ENCODE assay signal across 9 cellular contexts in the genomic region with DNA sequence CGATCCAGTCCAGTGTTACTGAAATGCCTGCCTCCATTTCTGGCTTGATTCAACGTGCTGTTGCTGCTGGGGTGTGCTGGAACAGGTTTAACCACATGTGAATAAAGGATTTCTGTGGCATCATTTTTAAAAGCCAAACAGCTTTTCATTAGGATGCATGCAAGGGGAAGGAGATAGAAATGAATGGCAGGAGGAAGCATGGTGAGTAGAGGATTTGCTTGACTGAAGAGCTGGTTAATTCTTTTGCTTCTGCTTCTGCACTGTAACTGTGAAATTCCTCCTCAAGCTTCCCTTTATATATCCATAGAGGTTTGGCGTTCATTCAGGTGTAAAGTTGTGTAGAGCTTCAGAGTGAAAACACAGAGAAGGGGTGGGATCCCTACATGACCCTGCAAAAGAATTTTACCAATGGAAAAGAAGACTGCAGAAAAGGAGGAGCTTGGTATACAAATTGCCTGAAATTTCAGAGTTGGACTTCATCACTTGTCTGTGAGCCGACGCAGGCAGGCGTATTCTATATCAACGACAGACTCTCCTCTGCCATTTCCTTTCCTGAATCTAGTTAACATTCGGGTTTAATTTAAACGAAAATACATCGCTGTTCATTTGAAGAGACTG. TPM values are rescaled to one million over a fixed set of nuclear protein-coding genes. Genes with fewer than 3 reads are reported as not detected.
DNase-seq lines count a peak whose midpoint lies in the region; ATAC-seq, FAIRE-seq and TF ChIP-seq lines count a peak whose summit lies in the region.
"Had no signal": no experiment of that assay in that cellular context is flagged by ENCODE, and none has a peak within 500 bp of the region (broad histone marks: within the 10 kb centered on the region; RNA-seq: fewer than 3 reads in every experiment).

A gene with protein sequence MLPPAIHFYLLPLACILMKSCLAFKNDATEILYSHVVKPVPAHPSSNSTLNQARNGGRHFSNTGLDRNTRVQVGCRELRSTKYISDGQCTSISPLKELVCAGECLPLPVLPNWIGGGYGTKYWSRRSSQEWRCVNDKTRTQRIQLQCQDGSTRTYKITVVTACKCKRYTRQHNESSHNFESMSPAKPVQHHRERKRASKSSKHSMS (minus strand): TSS at position 270 of the 618 bp plus-strand sequence. CDS start 70 bp downstream, at position 200.

- POLR2A ChIA-PET in K562 (lab: Yijun Ruan, JAX), result interaction anchor here (0.7 to 2.7 kb wide), 13 partner anchors 9 to 180 kb away, joined by 3 to 23 read pairs (median 4); a partner anchor contains a TSS

- peak; percentile 78 for TF ChIP-seq POLR2A in K562 (conservative IDR thresholded peaks at IDR 0.05)

- no peaks in the 10 kb centered on the region for H3K9me1 ChIP-seq in K562 (ENCODE audit: control insufficient read depth, insufficient read depth, low read length)

- WGBS in K562 (ENCODE audit: insufficient coverage, low coverage, missing lambda C conversion rate), result under 1% methylated on average over 10 of the region's 10 CpGs

- H3K36me3 ChIP-seq in Loucy (ENCODE audit: insufficient read depth, low read length) (no peaks in the 10 kb centered on the region), K562 (ENCODE audit: control insufficient read depth, insufficient read depth, low read length) (peaks cover 4% of the 10 kb centered on the region; the same call in 1 of the 3 replicates), stomach smooth muscle (ENCODE audit: control insufficient read depth in 2 of 2, insufficient read depth in 2 of 2, low read length in 2 of 2) (peaks cover 0 to 3% of the 10 kb centered on the region in 2 donors)

- no peaks in the 10 kb centered on the region for H3F3A ChIP-seq in Loucy (ENCODE audit: low read depth)

- H4K20me1 ChIP-seq in Loucy (ENCODE audit: insufficient read depth, low read length, poor library complexity, severe bottlenecking) (no peaks in the 10 kb centered on the region), K562 (replicated peaks; ENCODE audit: control insufficient read depth, insufficient read depth, low read length) (no peaks in the 10 kb centered on the region)

- FAIRE-seq in K562 (lab: Jason Lieb, UNC), result peak; percentile 89

- no peaks in the 10 kb centered on the region for H3K4me1 ChIP-seq in Loucy (ENCODE audit: insufficient read depth, low read length, poor library complexity, severe bottlenecking)
- no peaks in the 10 kb centered on the region; a peak in 1 of 5 replicates for H3K4me1 ChIP-seq in K562 (replicated peaks in 1 of 2; ENCODE audit: control insufficient read depth in 2 of 2, insufficient read depth in 2 of 2, low read length in 2 of 2)
- H3K4me1 ChIP-seq in stomach smooth muscle (ENCODE audit: control insufficient read depth, insufficient read depth, low read length), result no peaks in the 10 kb centered on the region

- H3K9ac ChIP-seq in Loucy (ENCODE audit: low read depth, low read length, poor library complexity, severe bottlenecking) (no peak within 1 kb of the TSS), K562 (ENCODE audit: insufficient read depth in 1 of 2, low read depth in 2 of 2, low read length in 2 of 2) (peak within 1 kb of the TSS; percentile 66 to 70), stomach smooth muscle (ENCODE audit: low read length in 2 of 2) (peak within 1 kb of the TSS; percentile 48 to 54)

- peak within 1 kb of the TSS; percentile 64 for H3K27ac ChIP-seq in K562 (ENCODE audit: extremely low read depth, low read depth, low read length)
- H3K27ac ChIP-seq in stomach smooth muscle (ENCODE audit: low read length), result peak within 1 kb of the TSS; percentile 47

- no peaks in the 10 kb centered on the region for H3K9me2 ChIP-seq in Loucy (replicated peaks; ENCODE audit: low read depth, low read length)

- no peak for TF ChIP-seq CTCF in Loucy (conservative IDR thresholded peaks at IDR 0.05; ENCODE audit: low read length)
- TF ChIP-seq CTCF in K562 (IDR thresholded peaks at IDR 0.05 in 2 of 3, conservative IDR thresholded peaks at IDR 0.05 in 1 of 3; ENCODE audit: insufficient read depth in 2 of 3, low read depth in 1 of 3, low read length in 3 of 3), result no peak

- H3K4me3 ChIP-seq in Loucy (ENCODE audit: low read length, poor library complexity, severe bottlenecking), result no peak within 1 kb of the TSS
- H3K4me3 ChIP-seq in K562, result peak within 1 kb of the TSS; percentile 45
- peak within 1 kb of the TSS; percentile 68 to 69 for H3K4me3 ChIP-seq in stomach smooth muscle (ENCODE audit: low read length in 2 of 2)

- TF ChIP-seq EP300 in K562 (IDR thresholded peaks at IDR 0.05; ENCODE audit: low read length), result no peak

- DNase-seq in K562 (ENCODE audit: extremely low read depth in 1 of 4, low spot score in 3 of 4), result peak; percentile 16 to 78 (median 43)
- DNase-seq in iris pigment epithelial cell (ENCODE audit: low read depth), result peak; percentile 16
- DNase-seq in mesenteric fat pad (ENCODE audit: low spot score), result no peak
- no peak for DNase-seq in DMS53 treated with DMSO at 0.1 percent for 48 hours (lab: John Stamatoyannopoulos, UW; ENCODE audit: unreplicated experiment)
- DNase-seq: amniotic stem cell had no signal

- no TSS peak for BruUV-seq in K562 (replicated peaks; lab: Mats Ljungman, UMichigan)

- no peak within 1 kb of the TSS for H3K4me2 ChIP-seq in Loucy (ENCODE audit: low read depth, low read length, poor library complexity, severe bottlenecking)
- H3K4me2 ChIP-seq in K562 (ENCODE audit: insufficient read depth, low read length), result peak within 1 kb of the TSS; percentile 85

- intact Hi-C loops in K562 (cut with micrococcal nuclease), result loop anchor here (1.0 kb wide), 1 partner anchor 27 kb away; no protein-coding TSS in a partner anchor

- H3K9me3 ChIP-seq in Loucy (ENCODE audit: insufficient read depth, low read depth, low read length) (no peaks in the 10 kb centered on the region), K562 (replicated peaks; ENCODE audit: control insufficient read depth, insufficient read depth, low read depth, low read length) (no peaks in the 10 kb centered on the region), stomach smooth muscle (ENCODE audit: control insufficient read depth in 2 of 2, low read length in 2 of 2) (no peaks in the 10 kb centered on the region)

- H3K27me3 ChIP-seq in Loucy (ENCODE audit: insufficient read depth, low read length, poor library complexity, severe bottlenecking), result no peaks in the 10 kb centered on the region
- H3K27me3 ChIP-seq in K562 (ENCODE audit: control insufficient read depth in 2 of 2, insufficient read depth in 2 of 2, low read length in 2 of 2), result no peaks in the 10 kb centered on the region
- no peaks in the 10 kb centered on the region for H3K27me3 ChIP-seq in stomach smooth muscle (ENCODE audit: control insufficient read depth in 1 of 2, insufficient read depth in 2 of 2, low read length in 2 of 2)

- no peaks in the 10 kb centered on the region for H3K79me2 ChIP-seq in Loucy (ENCODE audit: insufficient read depth, low read length)
- H3K79me2 ChIP-seq in K562 (ENCODE audit: control insufficient read depth, insufficient read depth, low read length), result peaks cover 24% of the 10 kb centered on the region

- ATAC-seq in K562, result peak; percentile 91
- ATAC-seq in GM21576 (IDR thresholded peaks at IDR 0.05; ENCODE audit: unreplicated experiment), result no peak
- no peak for ATAC-seq in GM19397 (IDR thresholded peaks at IDR 0.05; ENCODE audit: unreplicated experiment)

- in situ Hi-C loops in K562 (cut with MboI), result no loop called here

- no peak; a peak in 1 of 4 replicates for TF ChIP-seq RAD21 in K562 (CRISPR knock-in tag; conservative IDR thresholded peaks at IDR 0.05 in 1 of 2, IDR thresholded peaks at IDR 0.05 in 1 of 2)

- CTCF ChIA-PET in K562 (lab: Yijun Ruan, JAX; ENCODE audit: low intra/inter-chr PET ratio), result no interaction called here

- H2AFZ ChIP-seq in Loucy (ENCODE audit: low read length), result peak within 1 kb of the TSS; percentile 47
- H2AFZ ChIP-seq in K562 (ENCODE audit: low read depth, low read length), result peak within 1 kb of the TSS; percentile 91

TF ChIP-seq in K562, 482 proteins besides CTCF, POLR2A, EP300 and RAD21 (continues in another document):
- TF ChIP-seq HDAC3 (IDR thresholded peaks at IDR 0.05; ENCODE audit: borderline replicate concordance, partially characterized antibody) (peak; percentile 21), CREM (IDR thresholded peaks at IDR 0.05; ENCODE audit: low read depth) (0 out of 2 replicates have a peak, but pooled peaks have one; percentile 15), DPF2 (IDR thresholded peaks at IDR 0.05) (peak; percentile 37; the same call in 1 of the 2 replicates), EP400 (IDR thresholded peaks at IDR 0.05) (peak; percentile 21; the same call in 1 of the 2 replicates), RCOR1 (IDR thresholded peaks at IDR 0.05; ENCODE audit: borderline replicate concordance in 1 of 2, low read depth in 2 of 2, low read length in 2 of 2) (peak in 1 of 2 experiments; percentile 38; a peak in 2 of 4 replicates), ATF1 (CRISPR knock-in tag; IDR thresholded peaks at IDR 0.05) (no peak), ATF1 (tag; IDR thresholded peaks at IDR 0.05) (0 out of 2 replicates have a peak, but pooled peaks have one; percentile 32), TCF7L2 (IDR thresholded peaks at IDR 0.05; ENCODE audit: low read depth, low read length) (no peak), ZNF75A (CRISPR knock-in tag; IDR thresholded peaks at IDR 0.05) (0 out of 2 replicates have a peak, but pooled peaks have one; percentile 4)

RNA-seq across cellular contexts. Expression of the gene that starts here (rescaled TPM):
- 7.4 and 7.9 TPM in 2 replicates for total RNA-seq in K562 (2011; cell fraction: chromatin; rRNA removed; ENCODE audit: low replicate concordance)
- total RNA-seq in K562 (2011; cell fraction: nucleolus; rRNA removed), result 9.5 and 11.5 TPM in 2 replicates
- total RNA-seq in K562 (2011; cell fraction: nucleoplasm; rRNA removed), result 10.8 and 11.1 TPM in 2 replicates
- total RNA-seq in K562 (2014; rRNA removed) (8.3 and 10.5 TPM in 2 replicates), K562 (2014; rRNA removed; fragmentation: Illumina TruSeq; extraction: Trizol) (15.0 and 15.1 TPM in 2 replicates), K562 (2015; rRNA removed; fragmentation: Illumina TruSeq; extraction: Trizol) (23.0 and 23.7 TPM in 2 replicates), K562 (2021) (8.8 and 12.0 TPM in 2 replicates), mesenteric fat pad (not detected)
- polyA plus RNA-seq in K562 (2011; rRNA removed) (5.8 and 15.9 TPM in 2 replicates), K562 (2014; fragmentation: Illumina TruSeq; extraction: Trizol) (15.3 and 18.4 TPM in 2 replicates), K562 (2014; fragmentation: Nextera tagmentation; extraction: Ambion mirVana) (10 to 100 TPM; 47.5 to 48.6 TPM), K562 (2014; rRNA removed) (9.8 and 10.1 TPM in 2 replicates)
- 3.5 and 9.8 TPM in 2 replicates for polyA plus RNA-seq in K562 (2011; cell fraction: cytosol; rRNA removed)
- 3.2 and 5.1 TPM in 2 replicates for polyA plus RNA-seq in K562 (2011; cell fraction: nucleus; rRNA removed)
- polyA plus RNA-seq in K562 (2012), result 17.5 and 63.6 TPM in 2 replicates
- polyA minus RNA-seq in K562 (2011; rRNA and poly(A)+ RNA removed), result 4.2 and 12.0 TPM in 2 replicates
- polyA minus RNA-seq in K562 (2011; cell fraction: cytosol; rRNA and poly(A)+ RNA removed), result 1.8 and 2.5 TPM in 2 replicates
- 4.2 and 5.4 TPM in 2 replicates for polyA minus RNA-seq in K562 (2011; cell fraction: nucleus; rRNA and poly(A)+ RNA removed)

Comparison
In these comparisons a context has a peak if more than half of its experiments do, and no peak if none do; other contexts are left out.
1. DNase-seq: peak in K562 (4 of 4) and iris pigment epithelial cell (single experiment); none in mesenteric fat pad (single experiment) and DMS53 treated with DMSO at 0.1 percent for 48 hours (single experiment).